27 cellular contexts compared by ENCODE assay signal in genomic region chr4:30653291-30653690, GRCh38.
"Had no signal": no experiment of that assay in that cellular context is flagged by ENCODE, and none has a peak within 500 bp of the region (broad histone marks: within the 10 kb centered on the region; RNA-seq: fewer than 3 reads in every experiment).

No MANE protein-coding gene starts in this region.

- H3K4me1 ChIP-seq: ascending aorta, breast epithelium, esophagus squamous epithelium, gastrocnemius medialis, heart left ventricle had no signal

- H3K9me3 ChIP-seq: ascending aorta, breast epithelium, esophagus squamous epithelium, gastrocnemius medialis, heart left ventricle had no signal

- H3K36me3 Mint-ChIP-seq: activated naive CD8-positive, alpha-beta T cell; brain had no signal

- H3K4me1 Mint-ChIP-seq: activated CD4-positive, alpha-beta T cell treated with anti-CD3 and anti-CD28 coated beads, Interleukin-2, amount 10 ng/mL, durations not matched to agents 7 days and 5 days; activated T-helper 17 cell treated with anti-CD3 and anti-CD28 coated beads, Interleukin-2, amount 50 U/mL, for 72 hours; brain; central memory CD8-positive, alpha-beta T cell had no signal

- H3K4me3 Mint-ChIP-seq: activated CD4-positive, alpha-beta T cell treated with anti-CD3 and anti-CD28 coated beads, Interleukin-2, amount 10 ng/mL, durations not matched to agents 7 days and 5 days; activated CD8-positive, alpha-beta T cell treated with anti-CD3 and anti-CD28 coated beads for 36 hours; activated naive CD8-positive, alpha-beta T cell; activated T-cell treated with anti-CD3 and anti-CD28 coated beads, Interleukin-2, amount 50 U/mL, for 4 hours; activated T-helper 17 cell treated with anti-CD3 and anti-CD28 coated beads, Interleukin-2, amount 50 U/mL, for 72 hours; brain; central memory CD8-positive, alpha-beta T cell; dendritic cell treated with granulocyte-macrophage colony-stimulating factor and Interleukin-4, amounts not matched to agents 40 ng/mL and 50 ng/mL, for 4 days; effector memory CD8-positive, alpha-beta T cell had no signal

- H3K27me3 ChIP-seq: ascending aorta, breast epithelium, esophagus squamous epithelium, gastrocnemius medialis, heart left ventricle had no signal

- H3K27ac Mint-ChIP-seq: activated CD4-positive, alpha-beta T cell treated with anti-CD3 and anti-CD28 coated beads, Interleukin-2, amount 10 ng/mL, durations not matched to agents 7 days and 5 days; activated CD8-positive, alpha-beta T cell treated with anti-CD3 and anti-CD28 coated beads for 36 hours; activated naive CD8-positive, alpha-beta T cell; activated T-helper 17 cell treated with anti-CD3 and anti-CD28 coated beads, Interleukin-2, amount 50 U/mL, for 72 hours; brain; dendritic cell treated with granulocyte-macrophage colony-stimulating factor and Interleukin-4, amounts not matched to agents 40 ng/mL and 50 ng/mL, for 4 days; effector memory CD8-positive, alpha-beta T cell had no signal

- H3K27me3 Mint-ChIP-seq: activated CD4-positive, alpha-beta T cell treated with anti-CD3 and anti-CD28 coated beads, Interleukin-2, amount 10 ng/mL, durations not matched to agents 7 days and 5 days; activated CD8-positive, alpha-beta T cell treated with anti-CD3 and anti-CD28 coated beads for 36 hours; activated naive CD8-positive, alpha-beta T cell; activated T-helper 17 cell treated with anti-CD3 and anti-CD28 coated beads, Interleukin-2, amount 50 U/mL, for 72 hours; brain; central memory CD8-positive, alpha-beta T cell; dendritic cell treated with granulocyte-macrophage colony-stimulating factor and Interleukin-4, amounts not matched to agents 40 ng/mL and 50 ng/mL, for 4 days; effector memory CD8-positive, alpha-beta T cell had no signal

- ATAC-seq: activated CD8-positive, alpha-beta T cell treated with anti-CD3 and anti-CD28 coated beads for 36 hours; activated T-cell treated with anti-CD3 and anti-CD28 coated beads, Interleukin-2, amount 50 U/mL, for 4 hours; activated T-helper 17 cell treated with anti-CD3 and anti-CD28 coated beads, Interleukin-2, amount 50 U/mL, for 72 hours; effector memory CD8-positive, alpha-beta T cell; gastrocnemius medialis; heart left ventricle had no signal

- H3K4me3 ChIP-seq: ascending aorta, breast epithelium, coronary artery, dorsolateral prefrontal cortex, esophagus squamous epithelium, gastrocnemius medialis, heart left ventricle had no signal

- DNase-seq: activated CD4-positive, alpha-beta T cell treated with anti-CD3 and anti-CD28 coated beads for 1 hour; activated CD4-positive, alpha-beta T cell treated with anti-CD3 and anti-CD28 coated beads for 4 hours; activated CD4-positive, alpha-beta T cell treated with anti-CD3 and anti-CD28 coated beads, Interleukin-2, amount 10 ng/mL, durations not matched to agents 7 days and 5 days; activated CD4-positive, alpha-beta T cell treated with anti-CD3 and anti-CD28 coated beads, Interleukin-2, amount 50 U/mL, for 4 hours; activated CD8-positive, alpha-beta memory T cell treated with anti-CD3 and anti-CD28 coated beads for 24 hours; activated CD8-positive, alpha-beta T cell treated with anti-CD3 and anti-CD28 coated beads for 36 hours; activated effector memory CD4-positive, alpha-beta T cell treated with Interleukin-2 at 50 U/mL for 16 hours; activated gamma-delta T cell treated with Interleukin-2 at 50 U/mL for 16 hours; activated naive CD4-positive, alpha-beta T cell treated with anti-CD3 and anti-CD28 coated beads, Interleukin-2, amount 50 U/mL, for 16 hours; activated naive CD4-positive, alpha-beta T cell treated with Interleukin-2 at 50 U/mL for 16 hours; activated T-cell treated with anti-CD3 and anti-CD28 coated beads, Interleukin-2, amount 50 U/mL, for 4 hours; dorsolateral prefrontal cortex; effector memory CD8-positive, alpha-beta T cell; esophagus squamous epithelium; gastrocnemius medialis; glutamatergic neuron; heart left ventricle; T-helper 2 cell had no signal

- H3K9me3 Mint-ChIP-seq: activated CD4-positive, alpha-beta T cell treated with anti-CD3 and anti-CD28 coated beads, Interleukin-2, amount 10 ng/mL, durations not matched to agents 7 days and 5 days; activated CD8-positive, alpha-beta T cell treated with anti-CD3 and anti-CD28 coated beads for 36 hours; activated T-cell treated with anti-CD3 and anti-CD28 coated beads, Interleukin-2, amount 50 U/mL, for 4 hours; brain; dendritic cell treated with granulocyte-macrophage colony-stimulating factor and Interleukin-4, amounts not matched to agents 40 ng/mL and 50 ng/mL, for 4 days had no signal

- H3K27ac ChIP-seq: ascending aorta, breast epithelium, coronary artery, dorsolateral prefrontal cortex, epithelial cell of prostate, esophagus squamous epithelium, gastrocnemius medialis, heart left ventricle had no signal

- H3K36me3 ChIP-seq: ascending aorta, breast epithelium, esophagus squamous epithelium, gastrocnemius medialis, heart left ventricle had no signal
